Comparison of ENCODE assay signal across 20 cellular contexts in the genomic region with DNA sequence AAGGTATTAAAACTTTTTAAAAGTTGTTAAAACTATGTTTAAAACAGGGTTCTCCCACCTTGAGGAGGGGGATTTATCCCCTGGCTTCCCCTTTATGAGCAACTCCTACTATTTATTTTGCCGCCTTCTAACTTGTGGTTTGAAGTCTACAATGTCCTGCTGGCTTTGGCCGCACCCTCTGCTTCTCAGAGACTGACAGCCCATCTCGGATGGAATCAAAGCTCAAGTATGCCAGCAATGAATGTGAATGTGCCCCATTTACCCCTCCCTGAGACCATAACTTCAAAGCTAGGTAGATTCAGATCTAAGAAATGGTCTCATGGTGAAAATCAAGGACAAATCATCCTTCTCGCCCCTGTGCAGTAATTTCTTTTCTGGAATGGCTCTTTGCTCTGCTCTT. TPM values are rescaled to one million over a fixed set of nuclear protein-coding genes. Genes with fewer than 3 reads are reported as not detected.
DNase-seq lines count a peak whose midpoint lies in the region; ATAC-seq and TF ChIP-seq lines count a peak whose summit lies in the region.
"Had no signal": no experiment of that assay in that cellular context is flagged by ENCODE, and none has a peak within 500 bp of the region (broad histone marks: within the 10 kb centered on the region; RNA-seq: fewer than 3 reads in every experiment).

No MANE protein-coding gene starts in this region.

- intact Hi-C loops in activated CD4-positive, alpha-beta T cell treated with anti-CD3 and anti-CD28 coated beads for 36 hours (cut with DNase I, micrococcal nuclease): no loop called here
- intact Hi-C loops in activated CD8-positive, alpha-beta T cell treated with anti-CD3 and anti-CD28 coated beads for 36 hours (cut with micrococcal nuclease): no loop called here

- POLR2A ChIA-PET in activated CD4-positive, alpha-beta T cell treated with anti-CD3 and anti-CD28 coated beads for 36 hours (lab: Charles Lee): interaction anchor here (1.6 kb wide), 1 partner anchor 34 kb away, joined by 5 read pairs; no protein-coding TSS in a partner anchor
- POLR2A ChIA-PET in activated CD8-positive, alpha-beta T cell treated with anti-CD3 and anti-CD28 coated beads for 36 hours (lab: Charles Lee): interaction anchor here (1.3 to 1.5 kb wide), 2 partner anchors 27 to 35 kb away, joined by 4 to 5 read pairs; no protein-coding TSS in a partner anchor

- peaks cover 35% of the 10 kb centered on the region for H3K4me1 Mint-ChIP-seq in activated CD4-positive, alpha-beta T cell treated with anti-CD3 and anti-CD28 coated beads for 36 hours
- peaks cover 50 to 61% (median 59%) of the 10 kb centered on the region in 3 donors for H3K4me1 Mint-ChIP-seq in IgD-negative memory B cell
- H3K4me1 Mint-ChIP-seq in activated CD8-positive, alpha-beta T cell treated with anti-CD3 and anti-CD28 coated beads for 36 hours (ENCODE audit: low read depth): peaks cover 45% of the 10 kb centered on the region
- peaks cover 53% of the 10 kb centered on the region for H3K4me1 Mint-ChIP-seq in stimulated activated effector memory CD8-positive, alpha-beta T cell treated with anti-CD3 and anti-CD28 coated beads, Interleukin-12 subunit alpha, Interleukin-12 subunit beta, amount 100 ng/mL, for 72 hours

- H3K4me3 Mint-ChIP-seq in activated CD4-positive, alpha-beta T cell treated with anti-CD3 and anti-CD28 coated beads for 36 hours: no peak overlapping the region
- peak overlapping the region in 3 of 4 donors; percentile 14 to 90 (median 34) for H3K4me3 Mint-ChIP-seq in IgD-negative memory B cell
- no peak overlapping the region for H3K4me3 Mint-ChIP-seq in activated CD8-positive, alpha-beta T cell treated with anti-CD3 and anti-CD28 coated beads for 36 hours
- peak overlapping the region; percentile 60 for H3K4me3 Mint-ChIP-seq in stimulated activated effector memory CD8-positive, alpha-beta T cell treated with anti-CD3 and anti-CD28 coated beads, Interleukin-12 subunit alpha, Interleukin-12 subunit beta, amount 100 ng/mL, for 72 hours
- H3K4me3 Mint-ChIP-seq: activated naive CD8-positive, alpha-beta T cell had no signal

- TF ChIP-seq CTCF in activated CD8-positive, alpha-beta T cell treated with anti-CD3 and anti-CD28 coated beads for 36 hours (IDR thresholded peaks at IDR 0.05): no peak

- ATAC-seq in activated CD4-positive, alpha-beta T cell treated with anti-CD3 and anti-CD28 coated beads for 36 hours: no peak
- no peak for ATAC-seq in activated CD8-positive, alpha-beta T cell treated with anti-CD3 and anti-CD28 coated beads for 36 hours
- ATAC-seq in stimulated activated effector memory CD8-positive, alpha-beta T cell treated with anti-CD3 and anti-CD28 coated beads, Interleukin-12 subunit alpha, Interleukin-12 subunit beta, amount 100 ng/mL, for 72 hours: no peak
- no peak for ATAC-seq in GM19351 (IDR thresholded peaks at IDR 0.05; ENCODE audit: unreplicated experiment)
- ATAC-seq: right lobe of liver had no signal

- no peaks in the 10 kb centered on the region for H3K9me3 Mint-ChIP-seq in activated CD4-positive, alpha-beta T cell treated with anti-CD3 and anti-CD28 coated beads for 36 hours (ENCODE audit: low read depth)
- peaks cover 0 to 2% (median 0%) of the 10 kb centered on the region in 3 donors for H3K9me3 Mint-ChIP-seq in IgD-negative memory B cell
- H3K9me3 Mint-ChIP-seq in activated CD8-positive, alpha-beta T cell treated with anti-CD3 and anti-CD28 coated beads for 36 hours: no peaks in the 10 kb centered on the region
- H3K9me3 Mint-ChIP-seq in stimulated activated effector memory CD8-positive, alpha-beta T cell treated with anti-CD3 and anti-CD28 coated beads, Interleukin-12 subunit alpha, Interleukin-12 subunit beta, amount 100 ng/mL, for 72 hours: no peaks in the 10 kb centered on the region
- H3K9me3 Mint-ChIP-seq: activated T-helper 2 cell treated with anti-CD3 and anti-CD28 coated beads, Interferon-gamma antibody, Interleukin-2, Interleukin-4, amounts not matched to agents 10 μg/mL and 5 μg/mL and 100 μg/mL, durations not matched to agents 14 hours and 24 hours and 36 hours had no signal

- H3K36me3 Mint-ChIP-seq in activated CD4-positive, alpha-beta T cell treated with anti-CD3 and anti-CD28 coated beads for 36 hours (ENCODE audit: low read depth): no peaks in the 10 kb centered on the region
- peaks cover 3% of the 10 kb centered on the region for H3K36me3 Mint-ChIP-seq in IgD-negative memory B cell
- no peaks in the 10 kb centered on the region for H3K36me3 Mint-ChIP-seq in activated CD8-positive, alpha-beta T cell treated with anti-CD3 and anti-CD28 coated beads for 36 hours (ENCODE audit: low read depth)
- no peaks in the 10 kb centered on the region for H3K36me3 Mint-ChIP-seq in stimulated activated effector memory CD8-positive, alpha-beta T cell treated with anti-CD3 and anti-CD28 coated beads, Interleukin-12 subunit alpha, Interleukin-12 subunit beta, amount 100 ng/mL, for 72 hours
- H3K36me3 Mint-ChIP-seq: activated naive CD8-positive, alpha-beta T cell had no signal

- peak overlapping the region; percentile 32 for H3K27ac Mint-ChIP-seq in activated CD4-positive, alpha-beta T cell treated with anti-CD3 and anti-CD28 coated beads for 36 hours
- peak overlapping the region; percentile 93 to 98 (median 97) for H3K27ac Mint-ChIP-seq in IgD-negative memory B cell
- H3K27ac Mint-ChIP-seq in activated CD8-positive, alpha-beta T cell treated with anti-CD3 and anti-CD28 coated beads for 36 hours: peak overlapping the region; percentile 90
- peak overlapping the region; percentile 94 for H3K27ac Mint-ChIP-seq in stimulated activated effector memory CD8-positive, alpha-beta T cell treated with anti-CD3 and anti-CD28 coated beads, Interleukin-12 subunit alpha, Interleukin-12 subunit beta, amount 100 ng/mL, for 72 hours
- H3K27ac Mint-ChIP-seq: activated naive CD8-positive, alpha-beta T cell had no signal

- CTCF ChIA-PET in activated CD4-positive, alpha-beta T cell treated with anti-CD3 and anti-CD28 coated beads for 36 hours (lab: Charles Lee): interaction anchor here (0.7 to 1.8 kb wide), 7 partner anchors 9 to 471 kb away, joined by 3 to 6 read pairs (median 4); no protein-coding TSS in a partner anchor
- CTCF ChIA-PET in activated CD8-positive, alpha-beta T cell treated with anti-CD3 and anti-CD28 coated beads for 36 hours (lab: Charles Lee): interaction anchor here (1.0 to 1.6 kb wide), 3 partner anchors 10 to 73 kb away, joined by 3 to 6 read pairs (median 5); no protein-coding TSS in a partner anchor

- H3K27me3 Mint-ChIP-seq in activated CD4-positive, alpha-beta T cell treated with anti-CD3 and anti-CD28 coated beads for 36 hours: no peaks in the 10 kb centered on the region
- no peaks in the 10 kb centered on the region for H3K27me3 Mint-ChIP-seq in IgD-negative memory B cell
- H3K27me3 Mint-ChIP-seq in activated CD8-positive, alpha-beta T cell treated with anti-CD3 and anti-CD28 coated beads for 36 hours: no peaks in the 10 kb centered on the region
- H3K27me3 Mint-ChIP-seq: activated naive CD8-positive, alpha-beta T cell had no signal

- no peak for DNase-seq in activated CD4-positive, alpha-beta T cell treated with anti-CD3 and anti-CD28 coated beads for 36 hours
- DNase-seq in activated CD4-positive, alpha-beta T cell treated with anti-CD3 and anti-CD28 coated beads for 48 hours: no peak
- DNase-seq in activated CD8-positive, alpha-beta T cell treated with anti-CD3 and anti-CD28 coated beads for 36 hours: no peak
- no peak for DNase-seq in stimulated activated effector memory CD8-positive, alpha-beta T cell treated with anti-CD3 and anti-CD28 coated beads, Interleukin-12 subunit alpha, Interleukin-12 subunit beta, amount 100 ng/mL, for 72 hours (ENCODE audit: low spot score in 2 of 2)
- no peak for DNase-seq in AG08396 (ENCODE audit: low spot score)
- no peak for DNase-seq in stimulated activated CD4-positive, alpha-beta T cell treated with anti-CD3 and anti-CD28 coated beads, Interleukin-4, amount 100 ng/mL, for 24 hours
- DNase-seq: AML-193, COR-L47, DMS79, glutamatergic neuron, NCI-H1092 treated with DMSO at 0.1 percent for 48 hours, NCI-H2029 treated with DMSO at 0.1 percent for 48 hours, NCI-H226, NCI-H774, right lobe of liver, upper lobe of left lung had no signal

RNA-seq across cellular contexts. Expression of a gene that starts 10.3 kb away (rescaled TPM):
- total RNA-seq in activated CD4-positive, alpha-beta T cell treated with anti-CD3 and anti-CD28 coated beads for 36 hours: 10 to 100 TPM; 21.3 to 22.0 TPM
- 113 TPM for polyA plus RNA-seq in IgD-negative memory B cell
- 10 to 100 TPM; 20.4 to 21.2 TPM for total RNA-seq in activated CD8-positive, alpha-beta T cell treated with anti-CD3 and anti-CD28 coated beads for 36 hours

Comparison
In these comparisons a context has a peak if more than half of its experiments do, and no peak if none do; other contexts are left out.
1. H3K27ac Mint-ChIP-seq: peak in every context shown above with its lines; median percentile 97 in IgD-negative memory B cell; 94 in stimulated activated effector memory CD8-positive, alpha-beta T cell treated with anti-CD3 and anti-CD28 coated beads, Interleukin-12 subunit alpha, Interleukin-12 subunit beta, amount 100 ng/mL, for 72 hours; 90 in activated CD8-positive, alpha-beta T cell treated with anti-CD3 and anti-CD28 coated beads for 36 hours; 32 in activated CD4-positive, alpha-beta T cell treated with anti-CD3 and anti-CD28 coated beads for 36 hours.
2. H3K4me3 Mint-ChIP-seq: peak in IgD-negative memory B cell (3 of 4) and stimulated activated effector memory CD8-positive, alpha-beta T cell treated with anti-CD3 and anti-CD28 coated beads, Interleukin-12 subunit alpha, Interleukin-12 subunit beta, amount 100 ng/mL, for 72 hours (single experiment); none in activated CD4-positive, alpha-beta T cell treated with anti-CD3 and anti-CD28 coated beads for 36 hours (single experiment) and activated CD8-positive, alpha-beta T cell treated with anti-CD3 and anti-CD28 coated beads for 36 hours (single experiment).